Comparison of ENCODE assay signal across 2 cellular contexts in genomic region chr17:41771389-41772206, GRCh38.
A peak's percentile ranks its signal among the peaks of the same experiment; 100 is the strongest.
TF ChIP-seq lines count a peak whose summit lies in the region.

No MANE protein-coding gene starts in this region.

TF ChIP-seq in HepG2, 621 proteins besides CTCF, POLR2A, EP300 and RAD21:
- TF ChIP-seq ZEB1 (IDR thresholded peaks at IDR 0.05; ENCODE audit: insufficient replicate concordance, low read depth) (no peak), ZNF704 (CRISPR knock-in tag; IDR thresholded peaks at IDR 0.05; ENCODE audit: borderline replicate concordance) (no peak), ZSCAN22 (CRISPR knock-in tag; IDR thresholded peaks at IDR 0.05) (peak; percentile 91), ZNF567 (CRISPR knock-in tag; IDR thresholded peaks at IDR 0.05; ENCODE audit: borderline replicate concordance) (no peak), CERS6 (CRISPR knock-in tag; IDR thresholded peaks at IDR 0.05) (no peak), ZNF446 (CRISPR knock-in tag; IDR thresholded peaks at IDR 0.05) (peak; percentile 40; the same call in 1 of the 2 replicates), NFIB (CRISPR knock-in tag; IDR thresholded peaks at IDR 0.05; ENCODE audit: borderline replicate concordance) (no peak), U2AF1 (optimal IDR thresholded peaks at IDR 0.05; ENCODE audit: low read depth, low read length) (peak; percentile 5), ZNF274 (CRISPR knock-in tag; IDR thresholded peaks at IDR 0.05) (0 out of 2 replicates have a peak, but pooled peaks have one; percentile 7), ZNF788 (CRISPR knock-in tag; IDR thresholded peaks at IDR 0.05; ENCODE audit: borderline replicate concordance) (no peak), ESRRA (CRISPR knock-in tag; IDR thresholded peaks at IDR 0.05; ENCODE audit: low read depth) (no peak), ZNF280B (CRISPR knock-in tag; IDR thresholded peaks at IDR 0.05; ENCODE audit: borderline replicate concordance) (no peak), AGO2 (optimal IDR thresholded peaks at IDR 0.05; ENCODE audit: low read depth, low read length) (peak; percentile 37)

TF ChIP-seq in GM12891, 5 proteins besides CTCF, POLR2A, EP300 and RAD21:
- no peak for TF ChIP-seq TAF1 (IDR thresholded peaks at IDR 0.05; ENCODE audit: low read depth, low read length)
- no peak for TF ChIP-seq POU2F2 (IDR thresholded peaks at IDR 0.05; ENCODE audit: low read depth, low read length)
- no peak for TF ChIP-seq POLR2AphosphoS5 (IDR thresholded peaks at IDR 0.05; ENCODE audit: low read depth, low read length)
- TF ChIP-seq SPI1 (IDR thresholded peaks at IDR 0.05; ENCODE audit: low read depth, low read length), result no peak; the same call in 1 of the 2 replicates
- TF ChIP-seq PAX5 (IDR thresholded peaks at IDR 0.05; ENCODE audit: insufficient read depth, low read length, severe bottlenecking), result no peak
